Comparison of ENCODE assay signal across 7 cellular contexts in genomic region chr17:33520404-33521032, GRCh38.
DNase-seq lines count a peak whose midpoint lies in the region; ATAC-seq and TF ChIP-seq lines count a peak whose summit lies in the region.

No MANE protein-coding gene starts in this region.

- H3K36me3 Mint-ChIP-seq in activated CD4-positive, alpha-beta T cell treated with anti-CD3 and anti-CD28 coated beads, Interleukin-2, amount 10 ng/mL, durations not matched to agents 24 days and 14 days (ENCODE audit: low read depth), result no peaks in the 10 kb centered on the region
- H3K36me3 Mint-ChIP-seq in nephron (ENCODE audit: low read depth), result no peaks in the 10 kb centered on the region
- no peaks in the 10 kb centered on the region for H3K36me3 Mint-ChIP-seq in type B pancreatic cell

- no peaks in the 10 kb centered on the region for H3K27me3 Mint-ChIP-seq in activated CD4-positive, alpha-beta T cell treated with anti-CD3 and anti-CD28 coated beads, Interleukin-2, amount 10 ng/mL, durations not matched to agents 24 days and 14 days
- peaks cover 26% of the 10 kb centered on the region for H3K27me3 Mint-ChIP-seq in nephron (ENCODE audit: low read depth)
- H3K27me3 Mint-ChIP-seq in type B pancreatic cell, result peaks cover 16% of the 10 kb centered on the region

- H3K4me3 Mint-ChIP-seq in activated CD4-positive, alpha-beta T cell treated with anti-CD3 and anti-CD28 coated beads, Interleukin-2, amount 10 ng/mL, durations not matched to agents 24 days and 14 days, result no peak overlapping the region
- H3K4me3 Mint-ChIP-seq in nephron (no peak overlapping the region), type B pancreatic cell (no peak overlapping the region)

- H3K9me3 Mint-ChIP-seq in activated CD4-positive, alpha-beta T cell treated with anti-CD3 and anti-CD28 coated beads, Interleukin-2, amount 10 ng/mL, durations not matched to agents 24 days and 14 days, result no peaks in the 10 kb centered on the region
- H3K9me3 Mint-ChIP-seq in nephron (no peaks in the 10 kb centered on the region), type B pancreatic cell (no peaks in the 10 kb centered on the region)

- no peak for DNase-seq in GM06990 (ENCODE audit: extremely low read depth, insufficient read length)
- no peak for DNase-seq in LNCaP clone FGC (ENCODE audit: low read depth)
- DNase-seq in activated CD4-positive, alpha-beta T cell treated with anti-CD3 and anti-CD28 coated beads, Interleukin-2, amount 10 ng/mL, durations not matched to agents 24 days and 14 days, result peak; percentile 78
- peak; percentile 2 for DNase-seq in epithelial cell of esophagus (ENCODE audit: low read depth)
- peak; percentile 79 for DNase-seq in type B pancreatic cell (ENCODE audit: extremely low spot score, unreplicated experiment)

- H3K27ac Mint-ChIP-seq in activated CD4-positive, alpha-beta T cell treated with anti-CD3 and anti-CD28 coated beads, Interleukin-2, amount 10 ng/mL, durations not matched to agents 24 days and 14 days, result no peak overlapping the region
- H3K27ac Mint-ChIP-seq in nephron (peak overlapping the region; percentile 33 to 55 (median 48)), type B pancreatic cell (no peak overlapping the region)

- ATAC-seq in HG02763 (IDR thresholded peaks at IDR 0.05; ENCODE audit: unreplicated experiment), result no peak

- no peaks in the 10 kb centered on the region for H3K27me3 ChIP-seq in GM06990 (replicated peaks; ENCODE audit: control insufficient read depth, insufficient read depth, low read length)

- H3K4me1 Mint-ChIP-seq in activated CD4-positive, alpha-beta T cell treated with anti-CD3 and anti-CD28 coated beads, Interleukin-2, amount 10 ng/mL, durations not matched to agents 24 days and 14 days, result no peaks in the 10 kb centered on the region
- H3K4me1 Mint-ChIP-seq in nephron (peaks cover 21% of the 10 kb centered on the region), type B pancreatic cell (ENCODE audit: unreplicated experiment) (peaks cover 15% of the 10 kb centered on the region)

- TF ChIP-seq CTCF in GM06990 (IDR thresholded peaks at IDR 0.05; ENCODE audit: insufficient read depth, low read length, poor library complexity, severe bottlenecking) (peak; percentile 86), LNCaP clone FGC (IDR thresholded peaks at IDR 0.05; ENCODE audit: control insufficient read depth, extremely low read depth, insufficient read depth) (peak; percentile 78), epithelial cell of esophagus (IDR thresholded peaks at IDR 0.05; ENCODE audit: insufficient read depth, low read depth, low read length, missing control alignments) (peak; percentile 24), nephron (IDR thresholded peaks at IDR 0.05; ENCODE audit: unreplicated experiment in 3 of 3) (peak; percentile 81 to 83 (median 83)), type B pancreatic cell (conservative IDR thresholded peaks at IDR 0.05) (peak; percentile 93)

- intact Hi-C loops in activated CD4-positive, alpha-beta T cell treated with anti-CD3 and anti-CD28 coated beads, Interleukin-2, amount 10 ng/mL, durations not matched to agents 24 days and 14 days (cut with micrococcal nuclease), result no loop called here

- H3K4me3 ChIP-seq in GM06990 (replicated peaks; ENCODE audit: low read depth, low read length) (no peak overlapping the region), LNCaP clone FGC (ENCODE audit: low read depth, low read length) (no peak overlapping the region), epithelial cell of esophagus (ENCODE audit: low read length) (no peak overlapping the region)

- no peaks in the 10 kb centered on the region for H3K36me3 ChIP-seq in GM06990 (ENCODE audit: control insufficient read depth, insufficient read depth, low read length)

Comparison
In these comparisons a context has a peak if more than half of its experiments do, and no peak if none do; other contexts are left out.
1. DNase-seq: peak in activated CD4-positive, alpha-beta T cell treated with anti-CD3 and anti-CD28 coated beads, Interleukin-2, amount 10 ng/mL, durations not matched to agents 24 days and 14 days (single experiment), epithelial cell of esophagus (single experiment) and type B pancreatic cell (single experiment); none in GM06990 (single experiment) and LNCaP clone FGC (single experiment).
2. CTCF ChIP-seq: peak in every context shown above with its lines; median percentile 93 in type B pancreatic cell; 86 in GM06990; 83 in nephron; 78 in LNCaP clone FGC; 24 in epithelial cell of esophagus.
3. H3K27ac Mint-ChIP-seq: peak in nephron (3 of 3); none in activated CD4-positive, alpha-beta T cell treated with anti-CD3 and anti-CD28 coated beads, Interleukin-2, amount 10 ng/mL, durations not matched to agents 24 days and 14 days (single experiment) and type B pancreatic cell (single experiment).